Comparison of ENCODE assay signal across 8 cellular contexts in genomic region chr12:7937867-7938506, GRCh38. TPM values are rescaled to one million over a fixed set of nuclear protein-coding genes. Genes with fewer than 3 reads are reported as not detected.
DNase-seq lines count a peak whose midpoint lies in the region; ATAC-seq and TF ChIP-seq lines count a peak whose summit lies in the region.

No MANE protein-coding gene starts in this region.

- no peaks in the 10 kb centered on the region for H3K9me3 Mint-ChIP-seq in MCF 10A (ENCODE audit: unreplicated experiment)

- H3K4me3 ChIP-seq in breast epithelium (no peak overlapping the region), SK-N-SH (ENCODE audit: low read depth in 2 of 2, low read length in 1 of 2) (no peak overlapping the region), foreskin fibroblast (ENCODE audit: low read depth in 1 of 2, low read length in 2 of 2) (no peak overlapping the region), tibial nerve (no peak overlapping the region)

- peaks cover 25% of the 10 kb centered on the region for H3K79me2 ChIP-seq in SK-N-SH (ENCODE audit: insufficient read depth)

- TF ChIP-seq RAD21 in SK-N-SH (IDR thresholded peaks at IDR 0.05; ENCODE audit: low read length): no peak

- H3K9me2 ChIP-seq in SK-N-SH: no peaks in the 10 kb centered on the region

- 19% methylated on average over 4 of the region's 4 CpGs for WGBS in SK-N-SH (ENCODE audit: low lambda C conversion rate)
- WGBS in tibial nerve, 2 donors: 18% methylated on average over 4 of the region's 4 CpGs

- H3K36me3 ChIP-seq in breast epithelium (no peaks in the 10 kb centered on the region), SK-N-SH (replicated peaks in 1 of 2; ENCODE audit: control insufficient read depth in 1 of 2, insufficient read depth in 2 of 2, low read length in 1 of 2) (no peaks in the 10 kb centered on the region), tibial nerve (peaks cover 0 to 2% (median 0%) of the 10 kb centered on the region in 3 donors)

- peaks cover 17% of the 10 kb centered on the region for H3F3A ChIP-seq in SK-N-SH (replicated peaks; ENCODE audit: insufficient read depth)

- POLR2A ChIA-PET in MCF 10A (lab: Yijun Ruan, JAX): no interaction called here
- POLR2A ChIA-PET in SK-N-SH (lab: Yijun Ruan, JAX): no interaction called here

- H3K27ac Mint-ChIP-seq in MCF 10A (ENCODE audit: low read depth, unreplicated experiment): no peak overlapping the region

- H3K9me3 ChIP-seq in breast epithelium (no peaks in the 10 kb centered on the region), SK-N-SH (no peaks in the 10 kb centered on the region), tibial nerve (no peaks in the 10 kb centered on the region)

- no peak overlapping the region for H3K4me3 Mint-ChIP-seq in MCF 10A (ENCODE audit: unreplicated experiment)

- TF ChIP-seq EP300 in SK-N-SH (IDR thresholded peaks at IDR 0.05; ENCODE audit: borderline replicate concordance in 1 of 2, low read depth in 1 of 2, low read length in 1 of 2) (no peak), tibial nerve (IDR thresholded peaks at IDR 0.05) (no peak)

- no peaks in the 10 kb centered on the region for H3K27me3 ChIP-seq in breast epithelium
- H3K27me3 ChIP-seq in SK-N-SH (ENCODE audit: insufficient read depth): no peaks in the 10 kb centered on the region
- no peaks in the 10 kb centered on the region for H3K27me3 ChIP-seq in tibial nerve

- no peaks in the 10 kb centered on the region for H3K36me3 Mint-ChIP-seq in MCF 10A (ENCODE audit: insufficient read depth, unreplicated experiment)

- DNase-seq in breast epithelium (ENCODE audit: low spot score in 2 of 2) (no peak), MCF 10A (ENCODE audit: unreplicated experiment) (no peak), SK-N-SH (no peak), foreskin fibroblast (peak; percentile 56 to 71), tibial nerve (ENCODE audit: low spot score in 2 of 2) (no peak), activated gamma-delta T cell (lab: John Stamatoyannopoulos, UW) (no peak), SK-N-DZ (ENCODE audit: low spot score) (no peak)

- BruUV-seq in MCF 10A (replicated peaks; lab: Mats Ljungman, UMichigan): no TSS peak

- H3K4me1 Mint-ChIP-seq in MCF 10A (ENCODE audit: insufficient read depth, unreplicated experiment): no peaks in the 10 kb centered on the region

- intact Hi-C loops in breast epithelium (cut with DNase I; ENCODE audit: low total_unique reads): loop anchor here (10.0 kb wide), 1 partner anchor 57 kb away; no protein-coding TSS in a partner anchor
- intact Hi-C loops in MCF 10A (cut with micrococcal nuclease): no loop called here

- H3K27me3 Mint-ChIP-seq in MCF 10A (ENCODE audit: insufficient read depth, unreplicated experiment): no peaks in the 10 kb centered on the region

- TF ChIP-seq POLR2A in breast epithelium (IDR thresholded peaks at IDR 0.05) (no peak), tibial nerve (IDR thresholded peaks at IDR 0.05) (no peak)

- peak overlapping the region; percentile 34; the same call in 1 of the 2 replicates for H3K9ac ChIP-seq in SK-N-SH

- CTCF ChIA-PET in MCF 10A (lab: Yijun Ruan, JAX) (interaction anchor here (0.6 to 8.1 kb wide), 5 partner anchors 10 to 121 kb away, joined by 3 to 115 read pairs (median 4); no protein-coding TSS in a partner anchor), SK-N-SH (lab: Yijun Ruan, JAX) (interaction anchor here (0.9 to 1.3 kb wide), 3 partner anchors 12 to 57 kb away, joined by 3 to 4 read pairs (median 3); no protein-coding TSS in a partner anchor)

- H3K4me2 ChIP-seq in SK-N-SH: peak overlapping the region; percentile 57; the same call in 1 of the 2 replicates

- H3K4me1 ChIP-seq in breast epithelium: no peaks in the 10 kb centered on the region
- H3K4me1 ChIP-seq in SK-N-SH (ENCODE audit: control insufficient read depth in 1 of 2, insufficient read depth in 2 of 2, low read depth in 1 of 2, low read length in 1 of 2): peaks cover 0 to 8% of the 10 kb centered on the region in 2 experiments; a peak in 1 of 4 replicates
- H3K4me1 ChIP-seq in tibial nerve: peaks cover 0 to 27% (median 6%) of the 10 kb centered on the region in 4 donors

- ATAC-seq in HG03442 (IDR thresholded peaks at IDR 0.05; ENCODE audit: unreplicated experiment): no peak

- H3K27ac ChIP-seq in breast epithelium (peak overlapping the region; percentile 3 to 80), SK-N-SH (ENCODE audit: low read depth in 2 of 2, low read length in 1 of 2) (peak overlapping the region; percentile 24 to 68; a peak in 3 of 4 replicates), tibial nerve (peak overlapping the region in 3 of 4 donors; percentile 25 to 46 (median 26))

- H4K20me1 ChIP-seq in SK-N-SH (ENCODE audit: insufficient read depth): no peaks in the 10 kb centered on the region

- peak overlapping the region; percentile 97 for H2AFZ ChIP-seq in SK-N-SH (ENCODE audit: low read depth)

- peak in 2 of 3 donors; percentile 21 to 24 for TF ChIP-seq CTCF in breast epithelium (IDR thresholded peaks at IDR 0.05)
- TF ChIP-seq CTCF in MCF 10A (IDR thresholded peaks at IDR 0.05; ENCODE audit: unreplicated experiment): no peak
- TF ChIP-seq CTCF in SK-N-SH (IDR thresholded peaks at IDR 0.05): peak; percentile 40
- no peak for TF ChIP-seq CTCF in foreskin fibroblast (IDR thresholded peaks at IDR 0.05; ENCODE audit: low read depth, low read length)
- peak in 2 of 5 experiments; percentile 29 to 54 for TF ChIP-seq CTCF in tibial nerve (IDR thresholded peaks at IDR 0.05)

TF ChIP-seq in SK-N-SH, 30 proteins besides CTCF, POLR2A, EP300 and RAD21:
- no peak for TF ChIP-seq MEF2A (IDR thresholded peaks at IDR 0.05; ENCODE audit: borderline replicate concordance, low read depth)
- no peak for TF ChIP-seq POLR2AphosphoS5 (IDR thresholded peaks at IDR 0.05; ENCODE audit: low read depth, low read length)

RNA-seq across cellular contexts. Expression of gene SLC2A3, which starts 2.0 kb away (rescaled TPM):
- 10 to 100 TPM; 28.2 to 47.9 (median 45.8) TPM for total RNA-seq in breast epithelium
- 4.0 and 9.2 TPM in 2 replicates for total RNA-seq in MCF 10A (2022)
- polyA plus RNA-seq in SK-N-SH (2012; rRNA removed): 26.6 and 35.7 TPM in 2 replicates
- 21.0 and 23.1 TPM in 2 replicates for polyA plus RNA-seq in SK-N-SH (2012; cell fraction: cytosol; rRNA removed)
- polyA plus RNA-seq in SK-N-SH (2012; cell fraction: nucleus; rRNA removed): 33.8 and 71.9 TPM in 2 replicates
- 100 to 1,000 TPM in 3 of 4 donors, 10 to 100 TPM in 1; 83.4 to 262 (median 115) TPM for total RNA-seq in tibial nerve
- not detected in 2 replicates for polyA plus RNA-seq in SK-N-DZ (2014; cell fraction: cytosol; rRNA removed)
- not detected in 2 replicates for polyA plus RNA-seq in SK-N-DZ (2014; cell fraction: nucleus; rRNA removed)

Comparison
In these comparisons a context has a peak if more than half of its experiments do, and no peak if none do; other contexts are left out.
1. CTCF ChIP-seq: peak in breast epithelium (2 of 3) and SK-N-SH (single experiment); none in MCF 10A (single experiment) and foreskin fibroblast (single experiment).
2. DNase-seq: peak in foreskin fibroblast (2 of 2); none in breast epithelium (0 of 2), MCF 10A (single experiment), SK-N-SH (single experiment), tibial nerve (0 of 2), activated gamma-delta T cell (single experiment) and SK-N-DZ (single experiment).
3. Peak in every context shown above with its lines, with median percentiles within 50 percentile points of each other: H3K27ac ChIP-seq.